In the genomic region with DNA sequence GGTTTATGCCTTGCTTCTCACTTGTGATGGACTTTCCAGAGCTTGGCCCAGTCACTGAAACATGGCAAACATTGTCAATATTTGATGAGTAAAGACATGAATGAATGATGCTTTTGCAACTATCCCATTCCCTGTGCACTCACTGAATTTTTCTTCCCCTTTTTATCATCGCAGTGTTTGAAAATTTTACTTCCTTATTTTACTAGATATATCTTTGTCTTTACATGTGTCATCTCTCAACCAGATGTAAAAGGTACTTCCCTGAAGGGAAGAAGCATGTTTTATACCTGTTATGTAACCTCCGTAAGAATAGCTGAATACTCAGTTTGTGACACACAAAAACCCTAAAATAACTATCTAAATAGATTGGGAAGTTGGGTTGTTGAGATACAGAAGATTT, we compare ENCODE assay signal across 19 cellular contexts.
"Had no signal": no experiment of that assay in that cellular context is flagged by ENCODE, and none has a peak within 500 bp of the region (broad histone marks: within the 10 kb centered on the region; RNA-seq: fewer than 3 reads in every experiment).

No MANE protein-coding gene starts in this region.

- DNase-seq: activated B cell treated with CpG ODN at 0.5 μM for 24 hours; activated CD4-positive, alpha-beta memory T cell treated with anti-CD3 and anti-CD28 coated beads, Interleukin-2, amount 10 ng/mL, durations not matched to agents 7 days and 5 days; activated CD4-positive, alpha-beta T cell treated with anti-CD3 and anti-CD28 coated beads for 48 hours; activated CD8-positive, alpha-beta memory T cell treated with anti-CD3 and anti-CD28 coated beads, Interleukin-2, amount 10 ng/mL, durations not matched to agents 7 days and 5 days; activated naive CD4-positive, alpha-beta T cell treated with anti-CD3 and anti-CD28 coated beads for 36 hours; anterior cingulate cortex; central memory CD4-positive, alpha-beta T cell; erythroblast; head of caudate nucleus; kidney; stimulated activated CD4-positive, alpha-beta T cell treated with anti-CD3 and anti-CD28 coated beads, Interleukin-12 subunit alpha, Interleukin-12 subunit beta, amount 100 ng/mL, for 4 hours; stimulated activated CD4-positive, alpha-beta T cell treated with anti-CD3 and anti-CD28 coated beads, Interleukin-2, amount 100 ng/mL, for 24 hours; stimulated activated naive CD8-positive, alpha-beta T cell treated with anti-CD3 and anti-CD28 coated beads, Interleukin-15, Interleukin-2, amounts not matched to agents 100 U/mL and 50 U/mL, for 24 hours; substantia nigra; tibial artery had no signal

- ATAC-seq: activated CD8-positive, alpha-beta memory T cell treated with anti-CD3 and anti-CD28 coated beads, Interleukin-2, amount 10 ng/mL, durations not matched to agents 7 days and 5 days; activated T-helper 17 cell treated with anti-CD3 and anti-CD28 coated beads, Interleukin-2, amount 50 U/mL, for 72 hours; left lobe of liver; stimulated activated naive CD8-positive, alpha-beta T cell treated with anti-CD3 and anti-CD28 coated beads, Interleukin-15, Interleukin-2, amounts not matched to agents 100 U/mL and 50 U/mL, for 24 hours had no signal

- FAIRE-seq: frontal cortex, kidney, urothelium cell line had no signal
